12 cellular contexts compared by ENCODE assay signal in genomic region chr6:100463685-100464161, GRCh38. TPM values are rescaled to one million over a fixed set of nuclear protein-coding genes. Genes with fewer than 3 reads are reported as not detected.
DNase-seq lines count a peak whose midpoint lies in the region; ATAC-seq, FAIRE-seq and TF ChIP-seq lines count a peak whose summit lies in the region.
"Had no signal": no experiment of that assay in that cellular context is flagged by ENCODE, and none has a peak within 500 bp of the region (broad histone marks: within the 10 kb centered on the region; RNA-seq: fewer than 3 reads in every experiment).

No MANE protein-coding gene starts in this region.

- H3K27me3 Mint-ChIP-seq in CD4-positive, alpha-beta memory T cell: peaks cover 66 to 77% of the 10 kb centered on the region in 2 donors
- H3K27me3 Mint-ChIP-seq in osteocyte (ENCODE audit: unreplicated experiment): peaks cover 90% of the 10 kb centered on the region
- peaks cover 79 to 91% of the 10 kb centered on the region in 2 donors for H3K27me3 Mint-ChIP-seq in T-cell

- no peaks in the 10 kb centered on the region for H3K9me3 ChIP-seq in CD4-positive, alpha-beta memory T cell (ENCODE audit: control insufficient read depth in 1 of 2, low read length in 2 of 2)
- H3K9me3 ChIP-seq in HEK293 (ENCODE audit: control insufficient read depth, insufficient read depth, low read depth, low read length): no peaks in the 10 kb centered on the region
- H3K9me3 ChIP-seq in endothelial cell of umbilical vein (replicated peaks; ENCODE audit: control insufficient read depth, insufficient read depth, low read length): no peaks in the 10 kb centered on the region
- no peaks in the 10 kb centered on the region for H3K9me3 ChIP-seq in upper lobe of left lung
- H3K9me3 ChIP-seq: adrenal gland had no signal

- POLR2A ChIA-PET in CD4-positive, alpha-beta memory T cell (lab: Charles Lee; ENCODE audit: partially characterized antibody): no interaction called here
- POLR2A ChIA-PET in HEK293 (lab: Yijun Ruan, JAX): interaction anchor here (0.5 to 2.5 kb wide), 5 partner anchors 11 to 904 kb away, joined by 3 to 13 read pairs (median 4); no protein-coding TSS in a partner anchor
- POLR2A ChIA-PET in endothelial cell of umbilical vein (lab: Charles Lee): no interaction called here
- POLR2A ChIA-PET in T-cell (lab: Charles Lee): no interaction called here

- H3K4me1 Mint-ChIP-seq in CD4-positive, alpha-beta memory T cell: peaks cover 8 to 34% (median 24%) of the 10 kb centered on the region in 4 donors
- peaks cover 35% of the 10 kb centered on the region for H3K4me1 Mint-ChIP-seq in osteocyte (ENCODE audit: unreplicated experiment)
- peaks cover 31 to 43% (median 35%) of the 10 kb centered on the region in 3 donors for H3K4me1 Mint-ChIP-seq in T-cell

- H3K4me1 ChIP-seq in CD4-positive, alpha-beta memory T cell (ENCODE audit: insufficient read depth, low read length): peaks cover 30% of the 10 kb centered on the region
- H3K4me1 ChIP-seq in HEK293 (ENCODE audit: control insufficient read depth, insufficient read depth, low read length) (peaks cover 3% of the 10 kb centered on the region), endothelial cell of umbilical vein (ENCODE audit: control insufficient read depth, extremely low read depth, insufficient read depth, low read length) (peaks cover 21% of the 10 kb centered on the region), upper lobe of left lung (peaks cover 4 to 34% (median 11%) of the 10 kb centered on the region in 4 donors)

- dilution Hi-C loops in endothelial cell of umbilical vein (cut with MboI; ENCODE audit: extremely low pct_ligation_motif_present, low sequenced_read_pairs): loop anchor here (25.0 kb wide), 1 partner anchor 351 kb away; no protein-coding TSS in a partner anchor

- H3K27ac ChIP-seq in CD4-positive, alpha-beta memory T cell (ENCODE audit: low read depth, low read length): no peak overlapping the region
- H3K27ac ChIP-seq in HEK293 (ENCODE audit: extremely low read depth, low read depth, low read length) (peak overlapping the region; percentile 60; the same call in 1 of the 2 replicates), endothelial cell of umbilical vein (ENCODE audit: insufficient read depth, low read depth, low read length) (no peak overlapping the region), upper lobe of left lung (no peak overlapping the region)
- H3K27ac ChIP-seq: adrenal gland had no signal

- H3K36me3 Mint-ChIP-seq in CD4-positive, alpha-beta memory T cell: peaks cover 2 to 4% of the 10 kb centered on the region in 2 donors
- H3K36me3 Mint-ChIP-seq in osteocyte (ENCODE audit: unreplicated experiment) (peaks cover 11% of the 10 kb centered on the region), T-cell (peaks cover 16% of the 10 kb centered on the region)

- no peak for TF ChIP-seq EP300 in upper lobe of left lung (IDR thresholded peaks at IDR 0.05)

- H3K36me3 ChIP-seq in CD4-positive, alpha-beta memory T cell (ENCODE audit: insufficient read depth, low read length): no peaks in the 10 kb centered on the region
- H3K36me3 ChIP-seq in HEK293 (ENCODE audit: control insufficient read depth in 2 of 2, insufficient read depth in 1 of 2, low read length in 2 of 2) (no peaks in the 10 kb centered on the region), endothelial cell of umbilical vein (ENCODE audit: control insufficient read depth in 2 of 2, extremely low read depth in 1 of 2, insufficient read depth in 2 of 2, low read length in 2 of 2) (no peaks in the 10 kb centered on the region), upper lobe of left lung (no peaks in the 10 kb centered on the region)
- H3K36me3 ChIP-seq: adrenal gland had no signal

- no TSS peak for BruUV-seq in endothelial cell of umbilical vein (replicated peaks; lab: Mats Ljungman, UMichigan)

- no peaks in the 10 kb centered on the region for H3K79me2 ChIP-seq in endothelial cell of umbilical vein (ENCODE audit: control insufficient read depth, insufficient read depth, low read length)

- no peak for DNase-seq in CD4-positive, alpha-beta memory T cell
- peak; percentile 21 for DNase-seq in endothelial cell of umbilical vein (ENCODE audit: low read depth, low spot score)
- no peak for DNase-seq in osteocyte (ENCODE audit: extremely low spot score, unreplicated experiment)
- DNase-seq in SKM-1 treated with dmso at 0.1 percent for 144 hours (lab: John Stamatoyannopoulos, UW; ENCODE audit: unreplicated experiment): no peak
- no peak for DNase-seq in T-cell
- DNase-seq in upper lobe of left lung: no peak
- DNase-seq: adrenal gland; effector memory CD4-positive, alpha-beta T cell; MM.1S; NCI-H524 treated with DMSO at 0.1 percent for 48 hours had no signal

- H4K20me1 ChIP-seq in endothelial cell of umbilical vein (replicated peaks; ENCODE audit: control insufficient read depth, extremely low read depth, insufficient read depth, low read length): no peaks in the 10 kb centered on the region

- H3K9me1 ChIP-seq in endothelial cell of umbilical vein (replicated peaks; ENCODE audit: control insufficient read depth, extremely low read depth, insufficient read depth, low read length): no peaks in the 10 kb centered on the region

- ATAC-seq in T-cell (replicated peaks in 1 of 4): no peak
- ATAC-seq in upper lobe of left lung (ENCODE audit: low FRiP score in 2 of 2): no peak

- no peak overlapping the region for H3K9ac ChIP-seq in endothelial cell of umbilical vein (replicated peaks; ENCODE audit: extremely low read depth, insufficient read depth, low read length)

- peaks cover 93% of the 10 kb centered on the region for H3K27me3 ChIP-seq in CD4-positive, alpha-beta memory T cell (ENCODE audit: insufficient read depth, low read length)
- peaks cover 78 to 100% of the 10 kb centered on the region in 2 experiments for H3K27me3 ChIP-seq in endothelial cell of umbilical vein (ENCODE audit: control insufficient read depth in 2 of 2, insufficient read depth in 2 of 2, low read length in 2 of 2)
- H3K27me3 ChIP-seq in upper lobe of left lung: peaks cover 2 to 92% (median 50%) of the 10 kb centered on the region in 4 donors

- WGBS in upper lobe of left lung, 2 donors: 8 to 10% methylated on average over 11 to 21 of the region's 21 CpGs

- peak overlapping the region in 4 of 7 donors; percentile 42 to 82 (median 64) for H3K27ac Mint-ChIP-seq in CD4-positive, alpha-beta memory T cell
- H3K27ac Mint-ChIP-seq in osteocyte (ENCODE audit: unreplicated experiment): no peak overlapping the region
- H3K27ac Mint-ChIP-seq in T-cell: peak overlapping the region in 1 of 2 donors; percentile 23

- H3K4me3 Mint-ChIP-seq in CD4-positive, alpha-beta memory T cell: peak overlapping the region in 5 of 8 donors; percentile 21 to 46 (median 31)
- H3K4me3 Mint-ChIP-seq in osteocyte (ENCODE audit: unreplicated experiment) (peak overlapping the region; percentile 59), T-cell (peak overlapping the region in 1 of 3 donors; percentile 33)

- FAIRE-seq in endothelial cell of umbilical vein (lab: Jason Lieb, UNC): peak; percentile 52

- H3K9me3 Mint-ChIP-seq in CD4-positive, alpha-beta memory T cell: peaks cover 3 to 71% (median 59%) of the 10 kb centered on the region in 8 donors
- H3K9me3 Mint-ChIP-seq in osteocyte (ENCODE audit: unreplicated experiment) (no peaks in the 10 kb centered on the region), T-cell (peaks cover 3 to 22% (median 10%) of the 10 kb centered on the region in 3 donors)

- peak overlapping the region; percentile 34 for H3K4me2 ChIP-seq in endothelial cell of umbilical vein (ENCODE audit: insufficient read depth, low read length)

- H3K4me3 ChIP-seq in CD4-positive, alpha-beta memory T cell (ENCODE audit: low read length in 2 of 2): no peak overlapping the region
- H3K4me3 ChIP-seq in HEK293 (ENCODE audit: low read depth, low read length): peak overlapping the region; percentile 60
- no peak overlapping the region for H3K4me3 ChIP-seq in endothelial cell of umbilical vein (replicated peaks in 1 of 3; ENCODE audit: insufficient read depth in 1 of 3, low read depth in 1 of 3, low read length in 3 of 3)
- no peak overlapping the region for H3K4me3 ChIP-seq in upper lobe of left lung
- H3K4me3 ChIP-seq: adrenal gland had no signal

- intact Hi-C loops in CD4-positive, alpha-beta memory T cell (cut with micrococcal nuclease): no loop called here
- intact Hi-C loops in endothelial cell of umbilical vein (cut with micrococcal nuclease): loop anchor here (2.0 to 10.0 kb wide), 6 partner anchors 121 to 859 kb away; partner anchors contain the start of gene PRDM13

- H2AFZ ChIP-seq in endothelial cell of umbilical vein (ENCODE audit: low read depth, low read length): no peak overlapping the region

- TF ChIP-seq POLR2A in endothelial cell of umbilical vein (IDR thresholded peaks at IDR 0.05; ENCODE audit: low read depth, low read length): no peak
- TF ChIP-seq POLR2A in upper lobe of left lung (IDR thresholded peaks at IDR 0.05): no peak

- CTCF ChIA-PET in CD4-positive, alpha-beta memory T cell (lab: Charles Lee; ENCODE audit: partially characterized antibody): interaction anchor here (1.4 kb wide), 1 partner anchor 9 kb away, joined by 4 read pairs; no protein-coding TSS in a partner anchor
- CTCF ChIA-PET in HEK293 (lab: Yijun Ruan, JAX) (interaction anchor here (0.7 to 1.6 kb wide), 4 partner anchors 11 to 596 kb away, joined by 3 to 9 read pairs (median 3); no protein-coding TSS in a partner anchor), endothelial cell of umbilical vein (lab: Charles Lee) (interaction anchor here (1.6 to 4.8 kb wide), 3 partner anchors 206 to 348 kb away, joined by 8 to 59 read pairs (median 17); no protein-coding TSS in a partner anchor), T-cell (lab: Charles Lee) (interaction anchor here in 1 of 2 donors (0.6 kb wide), 1 partner anchor 858 kb away, joined by 3 read pairs; no protein-coding TSS in a partner anchor)

- no peak for TF ChIP-seq CTCF in HEK293 (tag by site-specific recombination; IDR thresholded peaks at IDR 0.05)
- no peak for TF ChIP-seq CTCF in endothelial cell of umbilical vein (IDR thresholded peaks at IDR 0.05; ENCODE audit: extremely low read depth in 1 of 2, insufficient read depth in 1 of 2, low read depth in 1 of 2, low read length in 2 of 2)
- TF ChIP-seq CTCF in osteocyte (IDR thresholded peaks at IDR 0.05): no peak
- TF ChIP-seq CTCF in upper lobe of left lung (IDR thresholded peaks at IDR 0.05): no peak

RNA-seq across cellular contexts. Expression of gene SIM1, which starts 1.0 kb away (rescaled TPM):
- not detected for total RNA-seq in CD4-positive, alpha-beta memory T cell
- polyA plus RNA-seq in CD4-positive, alpha-beta memory T cell: not detected
- total RNA-seq in endothelial cell of umbilical vein: 0.29 and 0.39 TPM in 2 replicates
- 0.11 and 0.14 TPM in 2 replicates for polyA plus RNA-seq in endothelial cell of umbilical vein
- polyA plus RNA-seq in endothelial cell of umbilical vein (2011; cell fraction: cytosol; rRNA removed): 0.14 and 0.21 TPM in 2 replicates
- polyA plus RNA-seq in endothelial cell of umbilical vein (2011; cell fraction: nucleus; rRNA removed): 0.34 and 0.41 TPM in 2 replicates
- polyA plus RNA-seq in endothelial cell of umbilical vein (2012): 0.37 and 0.55 TPM in 2 replicates
- 0.53 and 0.63 TPM in 2 replicates for polyA minus RNA-seq in endothelial cell of umbilical vein
- not detected for polyA minus RNA-seq in endothelial cell of umbilical vein (2011; cell fraction: cytosol; rRNA and poly(A)+ RNA removed)
- polyA minus RNA-seq in endothelial cell of umbilical vein (2011; cell fraction: nucleus; rRNA and poly(A)+ RNA removed): 0.87 and 1.6 TPM in 2 replicates
- 1.6 and 2.6 TPM in 2 replicates for total RNA-seq in osteocyte
- not detected for total RNA-seq in T-cell
- total RNA-seq in upper lobe of left lung: not detected
- total RNA-seq: adrenal gland, SK-MEL-5 had no signal
- polyA plus RNA-seq: adrenal gland had no signal
